ENCODE assay signal across 1 cellular context in the genomic region with DNA sequence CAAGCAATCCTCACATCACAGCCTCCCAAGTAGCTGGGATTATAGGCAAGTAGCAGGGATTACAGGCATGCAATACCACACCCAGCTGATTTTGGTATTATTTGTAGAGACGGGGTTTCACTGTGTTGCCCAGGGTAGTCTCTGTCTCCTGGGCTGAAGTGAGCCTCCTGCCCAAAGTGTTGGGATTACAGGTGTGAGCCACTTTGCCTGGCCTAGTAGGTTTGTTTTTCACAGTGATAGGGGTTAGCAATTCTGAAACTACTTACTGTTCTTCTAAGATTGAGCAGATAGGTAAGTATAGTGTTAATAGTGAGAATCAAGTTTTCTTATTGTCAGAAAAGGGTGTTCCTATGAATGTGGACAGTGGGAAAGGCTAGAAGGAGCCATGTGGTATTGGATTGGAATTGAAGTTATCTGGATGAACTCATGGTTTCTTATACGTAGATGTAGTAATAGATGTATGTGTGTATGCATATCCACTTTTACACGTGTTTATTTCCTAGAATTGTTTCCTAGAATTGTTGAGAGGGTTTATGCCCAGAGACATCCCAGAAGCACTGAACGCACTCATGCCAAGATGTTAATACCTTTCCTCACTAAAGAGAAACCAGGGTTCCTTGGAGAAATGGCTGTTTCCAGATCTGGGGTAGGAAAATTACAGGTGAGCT.
TF ChIP-seq lines count a peak whose summit lies in the region.

No MANE protein-coding gene starts in this region.

TF ChIP-seq in HEK293, 187 proteins besides CTCF, POLR2A, EP300 and RAD21 (continued from another document):
- TF ChIP-seq, protein P1, sequence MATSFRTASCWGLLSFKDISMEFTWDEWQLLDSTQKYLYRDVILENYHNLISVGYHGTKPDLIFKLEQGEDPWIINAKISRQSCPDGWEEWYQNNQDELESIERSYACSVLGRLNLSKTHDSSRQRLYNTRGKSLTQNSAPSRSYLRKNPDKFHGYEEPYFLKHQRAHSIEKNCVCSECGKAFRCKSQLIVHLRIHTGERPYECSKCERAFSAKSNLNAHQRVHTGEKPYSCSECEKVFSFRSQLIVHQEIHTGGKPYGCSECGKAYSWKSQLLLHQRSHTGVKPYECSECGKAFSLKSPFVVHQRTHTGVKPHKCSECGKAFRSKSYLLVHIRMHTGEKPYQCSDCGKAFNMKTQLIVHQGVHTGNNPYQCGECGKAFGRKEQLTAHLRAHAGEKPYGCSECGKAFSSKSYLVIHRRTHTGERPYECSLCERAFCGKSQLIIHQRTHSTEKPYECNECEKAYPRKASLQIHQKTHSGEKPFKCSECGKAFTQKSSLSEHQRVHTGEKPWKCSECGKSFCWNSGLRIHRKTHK (tag by site-specific recombination; IDR thresholded peaks at IDR 0.05), result no peak
- no peak for TF ChIP-seq ZNF2 (tag by site-specific recombination; IDR thresholded peaks at IDR 0.05)
- no peak for TF ChIP-seq ZNF555 (tag by site-specific recombination; conservative IDR thresholded peaks at IDR 0.05)
- no peak for TF ChIP-seq IKZF3 (tag by site-specific recombination; IDR thresholded peaks at IDR 0.05)
- no peak for TF ChIP-seq KLF7 (tag by site-specific recombination; IDR thresholded peaks at IDR 0.05; ENCODE audit: borderline replicate concordance)
